1 cellular context compared by ENCODE assay signal in genomic region chr10:63629363-63630084, GRCh38.
TF ChIP-seq lines count a peak whose summit lies in the region.

No MANE protein-coding gene starts in this region.

TF ChIP-seq in H1, 55 proteins besides CTCF, POLR2A, EP300 and RAD21:
- no peak for TF ChIP-seq ZNF274 (IDR thresholded peaks at IDR 0.05; ENCODE audit: borderline replicate concordance, extremely low read depth, low read length)
- no peak for TF ChIP-seq CHD2 (IDR thresholded peaks at IDR 0.05; ENCODE audit: low read length)
- TF ChIP-seq BACH1 (IDR thresholded peaks at IDR 0.05; ENCODE audit: low read length) = 0 out of 2 replicates have a peak, but pooled peaks have one; percentile 13
- no peak for TF ChIP-seq EGR1 (IDR thresholded peaks at IDR 0.05; ENCODE audit: borderline replicate concordance, low read depth, low read length)
- TF ChIP-seq MAFK (IDR thresholded peaks at IDR 0.05; ENCODE audit: low read depth, low read length) = no peak
- TF ChIP-seq YY1 (IDR thresholded peaks at IDR 0.05; ENCODE audit: low read depth, low read length) = peak; percentile 76; the same call in 1 of the 2 replicates
- TF ChIP-seq ASH2L (IDR thresholded peaks at IDR 0.05; ENCODE audit: low read length) = peak; percentile 99
- TF ChIP-seq TCF12 (IDR thresholded peaks at IDR 0.05; ENCODE audit: low read depth, low read length) = peak; percentile 86; the same call in 1 of the 2 replicates
- no peak for TF ChIP-seq RFX5 (IDR thresholded peaks at IDR 0.05; ENCODE audit: borderline replicate concordance, low read depth, low read length)
- no peak for TF ChIP-seq POLR2AphosphoS5 (IDR thresholded peaks at IDR 0.05; ENCODE audit: low read depth, low read length)
- peak; percentile 69 for TF ChIP-seq CEBPB (IDR thresholded peaks at IDR 0.05; ENCODE audit: low read depth, low read length)
- TF ChIP-seq CBX8 (IDR thresholded peaks at IDR 0.05; ENCODE audit: borderline replicate concordance, low read depth, low read length) = no peak
- TF ChIP-seq BRCA1 (IDR thresholded peaks at IDR 0.05; ENCODE audit: low read depth, low read length) = no peak
- peak; percentile 43; the same call in 1 of the 2 replicates for TF ChIP-seq TBP (IDR thresholded peaks at IDR 0.05; ENCODE audit: low read depth, low read length)
- no peak for TF ChIP-seq KDM1A (IDR thresholded peaks at IDR 0.05; ENCODE audit: borderline replicate concordance, low read length)
- TF ChIP-seq BCL11A (IDR thresholded peaks at IDR 0.05; ENCODE audit: low read depth in 2 of 2, low read length in 2 of 2) = no peak
- peak; percentile 96 for TF ChIP-seq ATF2 (IDR thresholded peaks at IDR 0.05; ENCODE audit: low read length)
- TF ChIP-seq RBBP5 (IDR thresholded peaks at IDR 0.05; ENCODE audit: borderline replicate concordance, low read depth, low read length) = peak; percentile 90
- no peak for TF ChIP-seq CBX5 (IDR thresholded peaks at IDR 0.05; ENCODE audit: low read depth, low read length)
- no peak for TF ChIP-seq HDAC6 (IDR thresholded peaks at IDR 0.05; ENCODE audit: low read depth, low read length)
- TF ChIP-seq NRF1 (IDR thresholded peaks at IDR 0.05; ENCODE audit: low read depth, low read length) = no peak
- TF ChIP-seq SIX5 (IDR thresholded peaks at IDR 0.05; ENCODE audit: low read depth, low read length) = no peak
- no peak for TF ChIP-seq SIRT6 (IDR thresholded peaks at IDR 0.05; ENCODE audit: low read length)
- TF ChIP-seq CREB1 (IDR thresholded peaks at IDR 0.05) = 0 out of 2 replicates have a peak, but pooled peaks have one; percentile 58
- no peak for TF ChIP-seq RNF2 (IDR thresholded peaks at IDR 0.05; ENCODE audit: borderline replicate concordance, low read depth, low read length, missing control alignments, poor library complexity, severe bottlenecking)
- no peak for TF ChIP-seq KDM5A (IDR thresholded peaks at IDR 0.05; ENCODE audit: low read length)
- peak; percentile 61 for TF ChIP-seq PHF8 (conservative IDR thresholded peaks at IDR 0.05; ENCODE audit: low read depth, low read length)
- peak; percentile 100 for TF ChIP-seq JUND (IDR thresholded peaks at IDR 0.05; ENCODE audit: low read length)
- TF ChIP-seq E2F6 (IDR thresholded peaks at IDR 0.05) = no peak
- TF ChIP-seq CHD7 (IDR thresholded peaks at IDR 0.05; ENCODE audit: insufficient replicate concordance, low read length) = peak; percentile 75
- TF ChIP-seq GABPA (IDR thresholded peaks at IDR 0.05; ENCODE audit: borderline replicate concordance, insufficient read depth, low read length) = no peak
- 0 out of 2 replicates have a peak, but pooled peaks have one; percentile 35 for TF ChIP-seq FOSL1 (IDR thresholded peaks at IDR 0.05; ENCODE audit: insufficient read depth, low read depth, low read length)
- no peak for TF ChIP-seq TAF1 (IDR thresholded peaks at IDR 0.05; ENCODE audit: low read depth, low read length)
- TF ChIP-seq ATF3 (IDR thresholded peaks at IDR 0.05; ENCODE audit: insufficient read depth, low read depth, low read length) = peak; percentile 41; the same call in 1 of the 2 replicates
- TF ChIP-seq SIN3A (conservative IDR thresholded peaks at IDR 0.05 in 1 of 2, IDR thresholded peaks at IDR 0.05 in 1 of 2; ENCODE audit: low read depth in 1 of 2, low read length in 2 of 2) = peak; percentile 38 to 47; a peak in 2 of 4 replicates
- TF ChIP-seq MAX (IDR thresholded peaks at IDR 0.05) = no peak
- no peak for TF ChIP-seq CHD1 (IDR thresholded peaks at IDR 0.05; ENCODE audit: low read depth, low read length)
- TF ChIP-seq NANOG (IDR thresholded peaks at IDR 0.05; ENCODE audit: insufficient read depth, low read depth, low read length, poor library complexity, severe bottlenecking) = peak; percentile 37
- no peak for TF ChIP-seq RXRA (IDR thresholded peaks at IDR 0.05; ENCODE audit: insufficient read depth, low read depth, low read length)
- no peak for TF ChIP-seq TAF7 (optimal IDR thresholded peaks at IDR 0.05; ENCODE audit: borderline replicate concordance, low read depth, low read length)
- TF ChIP-seq USF2 (IDR thresholded peaks at IDR 0.05; ENCODE audit: low read length) = no peak
- TF ChIP-seq GTF2F1 (IDR thresholded peaks at IDR 0.05; ENCODE audit: borderline replicate concordance, low read depth, low read length) = no peak
- TF ChIP-seq SP4 (IDR thresholded peaks at IDR 0.05; ENCODE audit: low read length) = no peak
- TF ChIP-seq SAP30 (IDR thresholded peaks at IDR 0.05; ENCODE audit: insufficient read depth, insufficient replicate concordance, low read length) = peak; percentile 52
- TF ChIP-seq KDM4A (IDR thresholded peaks at IDR 0.05; ENCODE audit: low read depth, low read length, severe bottlenecking) = peak; percentile 70
- TF ChIP-seq SRF (IDR thresholded peaks at IDR 0.05; ENCODE audit: low read depth, low read length) = no peak
- no peak for TF ChIP-seq CTBP2 (IDR thresholded peaks at IDR 0.05; ENCODE audit: borderline replicate concordance, insufficient read depth, insufficient read length, low read length)
- TF ChIP-seq EZH2 (IDR thresholded peaks at IDR 0.05; ENCODE audit: low read depth, low read length, severe bottlenecking) = no peak
- TF ChIP-seq HDAC2 (IDR thresholded peaks at IDR 0.05; ENCODE audit: borderline replicate concordance in 1 of 2, low read depth in 2 of 2, low read length in 2 of 2) = no peak; a peak in 1 of 4 replicates
- TF ChIP-seq SP2 (IDR thresholded peaks at IDR 0.05; ENCODE audit: low read length) = no peak
- peak; percentile 71 for TF ChIP-seq SP1 (IDR thresholded peaks at IDR 0.05; ENCODE audit: low read depth, low read length)
- TF ChIP-seq POU5F1 (IDR thresholded peaks at IDR 0.05; ENCODE audit: low read depth, low read length) = peak; percentile 52
- TF ChIP-seq JUN (IDR thresholded peaks at IDR 0.05; ENCODE audit: low read depth, low read length) = peak; percentile 100
- TF ChIP-seq SUZ12 (IDR thresholded peaks at IDR 0.05; ENCODE audit: low read length) = no peak
- TF ChIP-seq TEAD4 (IDR thresholded peaks at IDR 0.05; ENCODE audit: low read depth, low read length) = peak; percentile 99
